Comparison of ENCODE assay signal across 19 cellular contexts in the genomic region with DNA sequence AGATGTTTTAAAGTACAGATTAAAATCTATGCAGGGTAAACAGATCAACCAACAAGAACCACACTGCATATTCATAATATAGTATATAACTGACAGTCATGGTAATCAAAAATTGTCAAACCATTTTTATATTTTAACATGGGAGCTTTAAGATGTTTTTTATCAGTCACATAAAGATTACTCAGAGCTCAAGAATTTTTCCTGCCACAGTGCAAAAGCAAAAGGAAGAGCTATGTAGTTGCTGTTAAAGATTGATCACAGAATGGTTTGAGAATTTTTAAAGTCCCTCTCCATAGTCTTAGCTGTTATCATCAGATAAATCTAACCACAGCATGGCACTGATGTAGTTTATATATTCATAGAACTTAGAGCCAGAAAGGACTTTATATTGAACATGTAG. TPM values are rescaled to one million over a fixed set of nuclear protein-coding genes. Genes with fewer than 3 reads are reported as not detected.
DNase-seq lines count a peak whose midpoint lies in the region; ATAC-seq, FAIRE-seq and TF ChIP-seq lines count a peak whose summit lies in the region.
"Had no signal": no experiment of that assay in that cellular context is flagged by ENCODE, and none has a peak within 500 bp of the region (broad histone marks: within the 10 kb centered on the region; RNA-seq: fewer than 3 reads in every experiment).

No MANE protein-coding gene starts in this region.

- POLR2A ChIA-PET in IMR-90 (lab: Charles Lee; ENCODE audit: unreplicated experiment), result no interaction called here
- POLR2A ChIA-PET in HepG2 (lab: Yijun Ruan, JAX), result no interaction called here

- H3K9me3 ChIP-seq in IMR-90 (ENCODE audit: control insufficient read depth, insufficient read depth, low read length), result no peaks in the 10 kb centered on the region
- no peaks in the 10 kb centered on the region for H3K9me3 ChIP-seq in HepG2 (ENCODE audit: low read length)

- dilution Hi-C loops in IMR-90 (cut with HindIII; ENCODE audit: low sequenced_read_pairs, unreplicated experiment), result no loop called here

- no peak overlapping the region for H4K5ac ChIP-seq in IMR-90 (ENCODE audit: low read depth, low read length)

- H3K4me2 ChIP-seq in IMR-90 (ENCODE audit: low read depth, low read length) (no peak overlapping the region), HepG2 (ENCODE audit: low read depth, low read length) (no peak overlapping the region)
- H3K4me2 ChIP-seq: GM23338, KMS-11 had no signal

- DNase-seq in IMR-90 (peak; percentile 19), astrocyte of the spinal cord (ENCODE audit: low read depth, low spot score) (peak; percentile 13), iris pigment epithelial cell (ENCODE audit: low read depth) (peak; percentile 33), T-helper 9 cell (no peak), HepG2 (ENCODE audit: low spot score) (no peak), anterior cingulate cortex (lab: John Stamatoyannopoulos, UW) (no peak)
- DNase-seq: DMS79, NCI-H187, NCI-H2107, NCI-H510A treated with DMSO at 0.1 percent for 48 hours, NCI-H774, OCI-M1, RPMI8226, SHP77 treated with DMSO at 0.1 percent for 48 hours had no signal

- H4K91ac ChIP-seq in IMR-90 (ENCODE audit: insufficient read depth, low read depth, low read length), result no peak overlapping the region

- intact Hi-C loops in IMR-90 (cut with micrococcal nuclease) (no loop called here), HepG2 (cut with micrococcal nuclease; ENCODE audit: unreplicated experiment) (no loop called here)

- no peak overlapping the region for H3K18ac ChIP-seq in IMR-90 (ENCODE audit: low read depth, low read length)

- H3K4me1 ChIP-seq in IMR-90 (ENCODE audit: control insufficient read depth, insufficient read depth, low read length) (no peaks in the 10 kb centered on the region), HepG2 (ENCODE audit: insufficient read depth, low read length) (no peaks in the 10 kb centered on the region)

- BruUV-seq in IMR-90 (replicated peaks; lab: Mats Ljungman, UMichigan) (no TSS peak), HepG2 (replicated peaks; lab: Mats Ljungman, UMichigan) (no TSS peak)

- TF ChIP-seq CTCF in IMR-90 (conservative IDR thresholded peaks at IDR 0.05; ENCODE audit: low read depth, low read length) (no peak), astrocyte of the spinal cord (IDR thresholded peaks at IDR 0.05; ENCODE audit: low read depth, low read length) (no peak), HepG2 (CRISPR knock-in tag; IDR thresholded peaks at IDR 0.05) (no peak)

- H2BK15ac ChIP-seq in IMR-90 (ENCODE audit: low read depth, low read length), result no peak overlapping the region

- H4K20me1 ChIP-seq in IMR-90 (ENCODE audit: insufficient read depth, low read length), result no peaks in the 10 kb centered on the region
- no peaks in the 10 kb centered on the region for H4K20me1 ChIP-seq in HepG2 (ENCODE audit: insufficient read depth, low read length)

- no peak overlapping the region for H2AFZ ChIP-seq in IMR-90 (replicated peaks; ENCODE audit: low read length, poor library complexity)
- no peak overlapping the region for H2AFZ ChIP-seq in HepG2 (ENCODE audit: low read length)
- H2AFZ ChIP-seq: GM23338 had no signal

- TF ChIP-seq RAD21 in IMR-90 (IDR thresholded peaks at IDR 0.05; ENCODE audit: low read length) (no peak), HepG2 (CRISPR knock-in tag; IDR thresholded peaks at IDR 0.05) (no peak)

- no peak overlapping the region for H3K14ac ChIP-seq in IMR-90 (replicated peaks; ENCODE audit: low read depth, low read length)

- in situ Hi-C loops in IMR-90 (cut with MboI; ENCODE audit: low sequenced_read_pairs), result no loop called here
- in situ Hi-C loops in astrocyte of the spinal cord (cut with HindIII; ENCODE audit: low sequenced_read_pairs), result no loop called here
- in situ Hi-C loops in HepG2 (cut with HindIII; ENCODE audit: extremely low pct_ligation_motif_present, low pct_unique_long_range_greater_than_20kb), result loop anchor here (25.0 kb wide), 1 partner anchor 286 kb away; no protein-coding TSS in a partner anchor

- H3K79me2 ChIP-seq in HepG2 (ENCODE audit: insufficient read depth, low read length), result no peaks in the 10 kb centered on the region

- no peak overlapping the region for H4K8ac ChIP-seq in IMR-90 (ENCODE audit: low read depth in 2 of 2, low read length in 2 of 2)

- H3K56ac ChIP-seq in IMR-90 (ENCODE audit: extremely low read depth, insufficient read depth, low read length), result no peak overlapping the region

- no peak for FAIRE-seq in HepG2 (lab: Jason Lieb, UNC)
- FAIRE-seq: G401.6 had no signal

- H3K4me3 ChIP-seq in IMR-90 (ENCODE audit: insufficient read depth, low read depth, low read length) (no peak overlapping the region), astrocyte of the spinal cord (ENCODE audit: low read depth, low read length) (no peak overlapping the region), HepG2 (replicated peaks in 1 of 3; ENCODE audit: insufficient read depth in 1 of 3, low read depth in 2 of 3, low read length in 3 of 3) (no peak overlapping the region)
- H3K4me3 ChIP-seq: GM23338 had no signal

- H3K79me1 ChIP-seq in IMR-90 (ENCODE audit: low read depth in 1 of 2, low read length in 2 of 2), result no peaks in the 10 kb centered on the region

- H3K27ac ChIP-seq in IMR-90 (ENCODE audit: insufficient read depth, low read length) (no peak overlapping the region), HepG2 (ENCODE audit: extremely low read length, insufficient read depth, low read length) (no peak overlapping the region)
- H3K27ac ChIP-seq: KMS-11 had no signal

- no peak overlapping the region for H2BK5ac ChIP-seq in IMR-90 (ENCODE audit: low read depth, low read length, poor library complexity, severe bottlenecking)

- no peak overlapping the region for H3K9ac ChIP-seq in IMR-90 (ENCODE audit: low read depth, low read length)
- no peak overlapping the region for H3K9ac ChIP-seq in HepG2 (ENCODE audit: insufficient read depth, low read depth, low read length)
- H3K9ac ChIP-seq: KMS-11 had no signal

- H3K36me3 ChIP-seq in IMR-90 (ENCODE audit: control insufficient read depth, insufficient read depth, low read length) (no peaks in the 10 kb centered on the region), HepG2 (replicated peaks in 1 of 2; ENCODE audit: control insufficient read depth in 1 of 2, insufficient read depth in 2 of 2, low read length in 2 of 2) (no peaks in the 10 kb centered on the region)

- H3K23ac ChIP-seq in IMR-90 (ENCODE audit: low read depth, low read length), result no peak overlapping the region

- no peak overlapping the region for H2AK5ac ChIP-seq in IMR-90 (ENCODE audit: low read depth, low read length)

- H2AK9ac ChIP-seq in IMR-90 (replicated peaks; ENCODE audit: low read depth, low read length, poor library complexity), result no peak overlapping the region

- H3K4ac ChIP-seq in IMR-90 (ENCODE audit: low read depth, low read length), result no peak overlapping the region

- no peak for TF ChIP-seq EP300 in HepG2 (IDR thresholded peaks at IDR 0.05; ENCODE audit: low read depth in 2 of 2, low read length in 2 of 2)
- TF ChIP-seq EP300 in HepG2 (CRISPR knock-in tag; IDR thresholded peaks at IDR 0.05; ENCODE audit: borderline replicate concordance), result no peak

- no peak for TF ChIP-seq POLR2A in IMR-90 (IDR thresholded peaks at IDR 0.05; ENCODE audit: low read depth, low read length)
- no peak for TF ChIP-seq POLR2A in HepG2 (IDR thresholded peaks at IDR 0.05; ENCODE audit: insufficient read depth in 1 of 2, low read depth in 2 of 2, low read length in 2 of 2)

- H2BK20ac ChIP-seq in IMR-90 (ENCODE audit: low read depth, low read length), result no peak overlapping the region

- H3K9me1 ChIP-seq in IMR-90 (ENCODE audit: insufficient read depth, low read length), result no peaks in the 10 kb centered on the region

- CTCF ChIA-PET in IMR-90 (lab: Yijun Ruan, JAX), result interaction anchor here (0.9 kb wide), 1 partner anchor 12 kb away, joined by 3 read pairs; no protein-coding TSS in a partner anchor
- CTCF ChIA-PET in HepG2 (lab: Yijun Ruan, JAX; ENCODE audit: low intra/inter-chr PET ratio, low total read pairs), result no interaction called here

- no peak; the same call in 1 of the 2 replicates for ATAC-seq in IMR-90 (ENCODE audit: low read depth)
- ATAC-seq in HepG2, result no peak
- no peak for ATAC-seq in HG03039 (IDR thresholded peaks at IDR 0.05; ENCODE audit: unreplicated experiment)
- ATAC-seq: GM23338 had no signal

- H2BK120ac ChIP-seq in IMR-90 (ENCODE audit: low read depth, low read length), result no peak overlapping the region

- H3K27me3 ChIP-seq in IMR-90 (ENCODE audit: control insufficient read depth, insufficient read depth, low read length) (peaks cover 3% of the 10 kb centered on the region), HepG2 (ENCODE audit: control insufficient read depth in 1 of 2, insufficient read depth in 2 of 2, low read length in 2 of 2) (no peaks in the 10 kb centered on the region)

RNA-seq across cellular contexts. Expression of gene RAB9B, which starts 8.5 kb away (rescaled TPM):
- total RNA-seq in IMR-90 (2012; rRNA removed) (0.90 and 1.1 TPM in 2 replicates), HepG2 (2016; rRNA removed; fragmentation: Illumina TruSeq; extraction: Trizol) (0.04 TPM in 2 replicates)
- polyA plus RNA-seq in IMR-90 (2012; rRNA removed) (0.34 and 0.58 TPM in 2 replicates), HepG2 (2011; rRNA removed) (0.04 TPM in 1 of 2 replicates, not detected in the other)
- 0.05 and 0.14 TPM in 2 replicates for polyA plus RNA-seq in IMR-90 (2012; cell fraction: cytosol; rRNA removed)
- polyA plus RNA-seq in IMR-90 (2012; cell fraction: nucleus; rRNA removed; ENCODE audit: low replicate concordance), result 0.08 and 1.2 TPM in 2 replicates
- not detected in 2 replicates for total RNA-seq in HepG2 (2016; cell fraction: cytosol; rRNA removed; fragmentation: Illumina TruSeq; extraction: Trizol; ENCODE audit: low read depth)
- total RNA-seq in HepG2 (2016; cell fraction: insoluble cytoplasmic fraction; rRNA removed; fragmentation: Illumina TruSeq; extraction: Trizol), result 0.04 and 0.10 TPM in 2 replicates
- total RNA-seq in HepG2 (2016; cell fraction: membrane; rRNA removed; fragmentation: Illumina TruSeq; extraction: Trizol), result 0.03 and 0.07 TPM in 2 replicates
- total RNA-seq in HepG2 (2016; cell fraction: nucleus; rRNA removed; fragmentation: Illumina TruSeq; extraction: Trizol), result 0.09 TPM in 2 replicates
- 0.03 TPM in 1 of 2 replicates, not detected in the other for polyA plus RNA-seq in HepG2 (2011; cell fraction: cytosol; rRNA removed)
- polyA plus RNA-seq in HepG2 (2011; cell fraction: nucleus; rRNA removed), result 0.05 TPM in 1 of 2 replicates, not detected in the other
- polyA plus RNA-seq in HepG2 (2012), result 0.03 and 0.07 TPM in 2 replicates
- not detected in 2 replicates for polyA plus RNA-seq in HepG2 (2016; cell fraction: cytosol; fragmentation: Illumina TruSeq; extraction: Trizol; ENCODE audit: low read depth)
- polyA plus RNA-seq in HepG2 (2016; cell fraction: insoluble cytoplasmic fraction; fragmentation: Illumina TruSeq; extraction: Trizol; ENCODE audit: low read depth), result 0.08 and 0.12 TPM in 2 replicates
- polyA plus RNA-seq in HepG2 (2016; cell fraction: membrane; fragmentation: Illumina TruSeq; extraction: Trizol; ENCODE audit: low read depth), result 0.03 TPM in 1 of 2 replicates, not detected in the other
- 0.12 TPM in 1 of 2 replicates, not detected in the other for polyA plus RNA-seq in HepG2 (2016; cell fraction: nucleus; fragmentation: Illumina TruSeq; extraction: Trizol; ENCODE audit: insufficient read depth, low read depth)
- not detected in 2 replicates for polyA minus RNA-seq in HepG2 (2011; rRNA and poly(A)+ RNA removed; ENCODE audit: low replicate concordance)
- not detected in 2 replicates for polyA minus RNA-seq in HepG2 (2011; cell fraction: cytosol; rRNA and poly(A)+ RNA removed)
- polyA minus RNA-seq in HepG2 (2011; cell fraction: nucleus; rRNA and poly(A)+ RNA removed), result not detected in 2 replicates

RNA-seq across cellular contexts. Expression of gene PLP1, which starts 47.0 kb away (rescaled TPM):
- total RNA-seq in IMR-90 (2012; rRNA removed) (0.18 and 0.28 TPM in 2 replicates), HepG2 (2016; rRNA removed; fragmentation: Illumina TruSeq; extraction: Trizol) (0.20 and 0.27 TPM in 2 replicates)
- polyA plus RNA-seq in IMR-90 (2012; rRNA removed) (0.60 and 0.62 TPM in 2 replicates), HepG2 (2011; rRNA removed) (0.15 and 0.29 TPM in 2 replicates)
- polyA plus RNA-seq in IMR-90 (2012; cell fraction: cytosol; rRNA removed), result 0.12 and 1.2 TPM in 2 replicates
- polyA plus RNA-seq in IMR-90 (2012; cell fraction: nucleus; rRNA removed; ENCODE audit: low replicate concordance), result 0.36 and 0.63 TPM in 2 replicates
- not detected in 2 replicates for total RNA-seq in HepG2 (2016; cell fraction: cytosol; rRNA removed; fragmentation: Illumina TruSeq; extraction: Trizol; ENCODE audit: low read depth)
- total RNA-seq in HepG2 (2016; cell fraction: insoluble cytoplasmic fraction; rRNA removed; fragmentation: Illumina TruSeq; extraction: Trizol), result 0.31 and 0.41 TPM in 2 replicates
- 0.25 TPM in 1 of 2 replicates, not detected in the other for total RNA-seq in HepG2 (2016; cell fraction: membrane; rRNA removed; fragmentation: Illumina TruSeq; extraction: Trizol)
- 0.31 and 0.65 TPM in 2 replicates for total RNA-seq in HepG2 (2016; cell fraction: nucleus; rRNA removed; fragmentation: Illumina TruSeq; extraction: Trizol)
- polyA plus RNA-seq in HepG2 (2011; cell fraction: cytosol; rRNA removed), result 0.93 and 0.94 TPM in 2 replicates
- polyA plus RNA-seq in HepG2 (2011; cell fraction: nucleus; rRNA removed), result 0.61 and 1.0 TPM in 2 replicates
- 0.11 and 0.47 TPM in 2 replicates for polyA plus RNA-seq in HepG2 (2012)
- polyA plus RNA-seq in HepG2 (2016; cell fraction: cytosol; fragmentation: Illumina TruSeq; extraction: Trizol; ENCODE audit: low read depth), result 0.11 TPM in 1 of 2 replicates, not detected in the other
- 0.11 and 0.20 TPM in 2 replicates for polyA plus RNA-seq in HepG2 (2016; cell fraction: insoluble cytoplasmic fraction; fragmentation: Illumina TruSeq; extraction: Trizol; ENCODE audit: low read depth)
- polyA plus RNA-seq in HepG2 (2016; cell fraction: membrane; fragmentation: Illumina TruSeq; extraction: Trizol; ENCODE audit: low read depth), result 0.18 TPM in 1 of 2 replicates, not detected in the other
- 0.40 and 0.79 TPM in 2 replicates for polyA plus RNA-seq in HepG2 (2016; cell fraction: nucleus; fragmentation: Illumina TruSeq; extraction: Trizol; ENCODE audit: insufficient read depth, low read depth)
- polyA minus RNA-seq in HepG2 (2011; rRNA and poly(A)+ RNA removed; ENCODE audit: low replicate concordance), result 1.2 TPM in 1 of 2 replicates, not detected in the other
- polyA minus RNA-seq in HepG2 (2011; cell fraction: cytosol; rRNA and poly(A)+ RNA removed), result not detected in 2 replicates
- polyA minus RNA-seq in HepG2 (2011; cell fraction: nucleus; rRNA and poly(A)+ RNA removed), result not detected in 2 replicates
- polyA plus RNA-seq: CD14-positive monocyte had no signal

Comparison
In these comparisons a context has a peak if more than half of its experiments do, and no peak if none do; other contexts are left out.
1. DNase-seq: peak in IMR-90 (single experiment), astrocyte of the spinal cord (single experiment) and iris pigment epithelial cell (single experiment); none in T-helper 9 cell (single experiment), HepG2 (single experiment) and anterior cingulate cortex (0 of 58).